Comparison of ENCODE assay signal across 1 cellular context in genomic region chr19:19204181-19204580, GRCh38.
TF ChIP-seq lines count a peak whose summit lies in the region.

No MANE protein-coding gene starts in this region.

TF ChIP-seq in SK-N-SH, 30 proteins besides CTCF, POLR2A, EP300 and RAD21:
- TF ChIP-seq RCOR1 (IDR thresholded peaks at IDR 0.05; ENCODE audit: low read length) (no peak), FOXJ3 (CRISPR knock-in tag; IDR thresholded peaks at IDR 0.05) (no peak), JUND (IDR thresholded peaks at IDR 0.05) (no peak), MXI1 (IDR thresholded peaks at IDR 0.05; ENCODE audit: low read depth, low read length) (no peak), SIN3A (IDR thresholded peaks at IDR 0.05; ENCODE audit: borderline replicate concordance, low read depth, low read length) (no peak), USF1 (IDR thresholded peaks at IDR 0.05; ENCODE audit: borderline replicate concordance, low read depth) (no peak), CHD2 (IDR thresholded peaks at IDR 0.05; ENCODE audit: low read length, partially characterized antibody) (no peak), POLR2AphosphoS5 (IDR thresholded peaks at IDR 0.05; ENCODE audit: low read depth, low read length) (no peak), TAF1 (IDR thresholded peaks at IDR 0.05; ENCODE audit: borderline replicate concordance, low read depth, low read length) (no peak), ELF1 (IDR thresholded peaks at IDR 0.05) (no peak), RXRA (IDR thresholded peaks at IDR 0.05; ENCODE audit: borderline replicate concordance, low read depth) (no peak), NRF1 (IDR thresholded peaks at IDR 0.05; ENCODE audit: low read depth, low read length) (no peak)
- TF ChIP-seq, protein P1, sequence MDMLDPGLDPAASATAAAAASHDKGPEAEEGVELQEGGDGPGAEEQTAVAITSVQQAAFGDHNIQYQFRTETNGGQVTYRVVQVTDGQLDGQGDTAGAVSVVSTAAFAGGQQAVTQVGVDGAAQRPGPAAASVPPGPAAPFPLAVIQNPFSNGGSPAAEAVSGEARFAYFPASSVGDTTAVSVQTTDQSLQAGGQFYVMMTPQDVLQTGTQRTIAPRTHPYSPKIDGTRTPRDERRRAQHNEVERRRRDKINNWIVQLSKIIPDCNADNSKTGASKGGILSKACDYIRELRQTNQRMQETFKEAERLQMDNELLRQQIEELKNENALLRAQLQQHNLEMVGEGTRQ (IDR thresholded peaks at IDR 0.05; ENCODE audit: borderline replicate concordance, low read depth, low read length) = no peak
